Comparison of ENCODE assay signal across 10 cellular contexts in the genomic region with DNA sequence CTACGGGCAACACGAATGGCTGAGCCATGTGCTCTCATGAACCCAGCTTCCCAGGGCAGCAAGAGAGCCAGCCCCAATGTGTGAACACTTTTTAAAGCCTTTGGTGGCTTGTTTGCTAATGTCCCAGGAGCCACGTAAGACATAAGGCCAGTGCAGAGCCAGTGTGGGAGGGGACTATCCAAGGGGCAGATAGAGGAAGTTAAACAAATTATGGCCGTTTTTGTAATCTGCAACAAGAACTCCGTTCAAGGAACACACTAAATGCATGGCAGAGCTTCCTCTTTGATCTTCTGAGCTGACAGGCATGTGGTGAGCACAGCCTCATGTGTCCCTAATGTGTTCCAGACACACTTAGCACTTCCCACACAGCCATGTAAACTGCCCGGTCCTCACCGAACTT.
"Had no signal": no experiment of that assay in that cellular context is flagged by ENCODE, and none has a peak within 500 bp of the region (broad histone marks: within the 10 kb centered on the region; RNA-seq: fewer than 3 reads in every experiment).

No MANE protein-coding gene starts in this region.

- H3K4me2 ChIP-seq: hepatocyte, neural progenitor cell had no signal

- H3K4me3 ChIP-seq: hepatocyte, neural progenitor cell, ovary, upper lobe of left lung had no signal

- H3K36me3 ChIP-seq: neural progenitor cell, ovary, upper lobe of left lung had no signal

- H3K27me3 ChIP-seq: hepatocyte, neural progenitor cell, ovary, upper lobe of left lung had no signal

- DNase-seq: activated CD4-positive, alpha-beta T cell treated with anti-CD3 and anti-CD28 coated beads, Interleukin-2, amount 50 U/mL, for 1 hour; effector memory CD8-positive, alpha-beta T cell; kidney; ovary; stimulated activated CD4-positive, alpha-beta T cell treated with anti-CD3 and anti-CD28 coated beads, Interleukin-4, amount 100 ng/mL, for 1 hour; stimulated activated CD8-positive, alpha-beta memory T cell treated with anti-CD3 and anti-CD28 coated beads, Interleukin-4, amount 100 ng/mL, for 48 hours; T-helper 9 cell had no signal

- H3K9ac ChIP-seq: neural progenitor cell had no signal

- H3K4me1 ChIP-seq: upper lobe of left lung had no signal

- H3K27ac ChIP-seq: hepatocyte, neural progenitor cell, ovary, upper lobe of left lung had no signal
